Comparison of ENCODE assay signal across 8 cellular contexts in the genomic region with DNA sequence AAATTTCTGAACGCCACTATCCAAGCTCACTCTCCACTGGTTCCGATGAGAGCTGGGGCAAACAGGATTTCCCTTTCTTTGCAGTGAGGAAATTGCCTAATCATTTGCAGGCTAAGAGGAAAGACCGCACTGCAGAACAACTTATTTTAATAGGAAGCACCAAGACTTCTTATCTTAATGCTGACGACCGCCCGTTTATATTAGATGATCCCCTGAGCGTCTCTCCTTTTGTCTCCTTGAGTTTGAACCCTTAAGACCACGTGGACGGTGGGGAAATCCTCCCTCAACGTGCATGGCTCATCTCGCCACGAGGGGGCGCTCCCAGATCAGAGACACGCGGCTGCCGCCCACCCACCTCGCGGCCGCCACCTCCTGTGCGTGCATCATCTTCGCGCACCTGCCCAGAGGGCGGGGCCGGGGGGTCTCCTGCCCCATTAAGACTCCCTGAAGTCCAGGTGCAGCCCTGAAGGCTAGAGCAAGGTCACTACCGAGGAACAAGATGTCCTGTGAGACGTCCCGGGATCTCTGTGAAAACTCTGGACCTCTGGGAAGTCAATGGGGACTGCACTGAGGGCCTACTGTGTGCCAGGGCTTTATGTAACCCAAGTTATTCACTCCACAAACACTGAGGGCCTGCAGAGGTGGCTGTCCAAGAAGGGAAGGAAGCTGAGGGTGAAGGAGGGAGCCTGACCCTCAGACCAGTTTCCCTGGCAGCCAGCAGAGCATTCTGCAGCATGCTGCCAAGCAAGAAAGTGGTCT. TPM values are rescaled to one million over a fixed set of nuclear protein-coding genes. Genes with fewer than 3 reads are reported as not detected.
DNase-seq lines count a peak whose midpoint lies in the region; ATAC-seq, FAIRE-seq and TF ChIP-seq lines count a peak whose summit lies in the region.

No MANE protein-coding gene starts in this region.

- no peak for TF ChIP-seq EP300 in sigmoid colon (IDR thresholded peaks at IDR 0.05)

- no peak overlapping the region for H3K4me3 Mint-ChIP-seq in astrocyte (ENCODE audit: unreplicated experiment)

- no peaks in the 10 kb centered on the region for H3K36me3 ChIP-seq in astrocyte (ENCODE audit: insufficient read depth, low read length)
- H3K36me3 ChIP-seq in sigmoid colon = no peaks in the 10 kb centered on the region

- peaks cover 44% of the 10 kb centered on the region for H3K27me3 ChIP-seq in astrocyte (ENCODE audit: insufficient read depth, low read length)
- peaks cover 0 to 2% (median 0%) of the 10 kb centered on the region in 3 donors for H3K27me3 ChIP-seq in sigmoid colon

- FAIRE-seq in astrocyte (lab: Jason Lieb, UNC) = no peak

- H3K27ac Mint-ChIP-seq in astrocyte (ENCODE audit: unreplicated experiment) = peak overlapping the region; percentile 19

- H3K27ac ChIP-seq in astrocyte (ENCODE audit: low read depth, low read length) (no peak overlapping the region), sigmoid colon (no peak overlapping the region)

- TF ChIP-seq POLR2A in sigmoid colon (IDR thresholded peaks at IDR 0.05) = no peak

- no peaks in the 10 kb centered on the region for H4K20me1 ChIP-seq in astrocyte (ENCODE audit: insufficient read depth, low read length)

- TF ChIP-seq CTCF in astrocyte (IDR thresholded peaks at IDR 0.05; ENCODE audit: insufficient read depth, low read depth, low read length) (peak; percentile 76), sigmoid colon (IDR thresholded peaks at IDR 0.05) (peak; percentile 81 to 93 (median 92))

- H3K9ac ChIP-seq in astrocyte (ENCODE audit: low read length) = no peak overlapping the region

- H3K4me2 ChIP-seq in astrocyte (ENCODE audit: low read length) = peak overlapping the region; percentile 69

- ATAC-seq in GM18858 (IDR thresholded peaks at IDR 0.05; ENCODE audit: unreplicated experiment) = no peak

- no peaks in the 10 kb centered on the region for H3K4me1 Mint-ChIP-seq in astrocyte (ENCODE audit: low read depth, unreplicated experiment)

- H2AFZ ChIP-seq in astrocyte (ENCODE audit: low read depth, low read length) = peak overlapping the region; percentile 42

- H3K4me1 ChIP-seq in astrocyte (ENCODE audit: insufficient read depth, low read length) = peaks cover 4% of the 10 kb centered on the region
- peaks cover 0 to 9% (median 8%) of the 10 kb centered on the region in 4 donors for H3K4me1 ChIP-seq in sigmoid colon

- H3K79me2 ChIP-seq in astrocyte (ENCODE audit: insufficient read depth, low read length) = no peaks in the 10 kb centered on the region

- H3K9me3 Mint-ChIP-seq in astrocyte (ENCODE audit: unreplicated experiment) = no peaks in the 10 kb centered on the region

- H3K36me3 Mint-ChIP-seq in astrocyte (ENCODE audit: low read depth, unreplicated experiment) = no peaks in the 10 kb centered on the region

- peaks cover 56% of the 10 kb centered on the region for H3K27me3 Mint-ChIP-seq in astrocyte (ENCODE audit: low read depth, unreplicated experiment)

- intact Hi-C loops in sigmoid colon (cut with DNase I) = loop anchor here (1.0 to 5.0 kb wide), 2 partner anchors 137 to 207 kb away; a partner anchor contains a TSS

- H3K9me3 ChIP-seq in astrocyte (ENCODE audit: insufficient read depth, low read depth, low read length) = no peaks in the 10 kb centered on the region
- H3K9me3 ChIP-seq in sigmoid colon = no peaks in the 10 kb centered on the region

- WGBS in sigmoid colon, 2 donors = 4 to 5% methylated on average over 27 of the region's 27 CpGs

- DNase-seq in SIG-M5 treated with dmso at 0.1 percent for 504 hours (lab: John Stamatoyannopoulos, UW; ENCODE audit: unreplicated experiment) (peak; percentile 76), SIG-M5 (lab: John Stamatoyannopoulos, UW) (no peak), NCI-H1092 treated with DMSO at 0.1 percent for 48 hours (lab: John Stamatoyannopoulos, UW) (peak; percentile 56), T-helper 9 cell (peak; percentile 66), astrocyte (ENCODE audit: low read depth) (peak; percentile 23), hippocampal formation (lab: John Stamatoyannopoulos, UW) (peak; percentile 63 to 66), sigmoid colon (peak; percentile 86)

- H3K4me3 ChIP-seq in astrocyte (ENCODE audit: insufficient read depth, low read depth, low read length) (no peak overlapping the region), sigmoid colon (peak overlapping the region in 1 of 4 donors; percentile 9)

RNA-seq across cellular contexts. Expression of a gene that starts 28.2 kb away (rescaled TPM):
- total RNA-seq in astrocyte = not detected in 2 replicates
- total RNA-seq in sigmoid colon = not detected
- polyA plus RNA-seq in sigmoid colon = not detected
